Comparison of ENCODE assay signal across 38 cellular contexts in the genomic region with DNA sequence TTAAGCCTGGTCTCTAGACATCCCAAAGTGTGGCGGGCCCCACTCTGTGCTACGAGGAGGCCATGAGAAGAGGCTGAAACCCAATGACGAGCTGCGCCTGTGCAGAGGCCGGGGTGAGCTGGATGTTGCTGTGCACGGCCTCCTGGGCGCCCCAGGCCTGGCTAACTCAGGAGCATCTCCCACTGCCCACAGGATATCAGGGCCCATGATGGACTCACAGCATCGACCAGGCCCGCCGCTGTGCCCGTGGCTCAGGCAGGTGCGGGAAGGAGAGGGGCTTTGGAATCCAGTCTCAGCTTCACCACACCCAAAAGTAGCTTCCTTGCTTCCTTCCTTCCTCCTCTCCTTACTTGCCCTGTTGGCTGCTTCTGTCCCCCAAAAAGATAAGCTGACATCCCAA. TPM values are rescaled to one million over a fixed set of nuclear protein-coding genes. Genes with fewer than 3 reads are reported as not detected.
"Had no signal": no experiment of that assay in that cellular context is flagged by ENCODE, and none has a peak within 500 bp of the region (broad histone marks: within the 10 kb centered on the region; RNA-seq: fewer than 3 reads in every experiment).

No MANE protein-coding gene starts in this region.

- H3K27me3 ChIP-seq: MG63 had no signal

- H3K4me3 ChIP-seq: MG63 had no signal

- H3K9me3 ChIP-seq: MG63 had no signal

- DNase-seq: Karpas-422, Kasumi-1, MG63, MM.1S, MV-4-11, NCI-H1048, NCI-H1092, NCI-H1092 treated with DMSO at 0.1 percent for 48 hours, NCI-H1105, NCI-H1105 treated with DMSO at 0.1 percent for 48 hours, NCI-H1417, NCI-H1417 treated with DMSO at 0.1 percent for 48 hours, NCI-H1436, NCI-H1436 treated with DMSO at 0.1 percent for 48 hours, NCI-H146, NCI-H1694, NCI-H1694 treated with DMSO at 0.1 percent for 48 hours, NCI-H187, NCI-H187 treated with DMSO at 0.1 percent for 48 hours, NCI-H1930, NCI-H2029, NCI-H2029 treated with DMSO at 0.1 percent for 48 hours, NCI-H2081, NCI-H2081 treated with DMSO at 0.1 percent for 48 hours, NCI-H2107, NCI-H2171, NCI-H2171 treated with DMSO at 0.1 percent for 48 hours, NCI-H2227 treated with DMSO at 0.1 percent for 48 hours, NCI-H226, NCI-H345, NCI-H446, NCI-H446 treated with DMSO at 0.1 percent for 48 hours, NCI-H510A, NCI-H510A treated with DMSO at 0.1 percent for 48 hours had no signal

- H3K36me3 ChIP-seq: MG63 had no signal

RNA-seq across cellular contexts. Expression of a gene that starts 4.6 kb away (rescaled TPM):
- total RNA-seq: LHCN-M2, M059J, MCF 10A, NCI-H460 had no signal
